ENCODE assay signal across 25 cellular contexts in genomic region chr1:58095183-58095582, GRCh38.
"Had no signal": no experiment of that assay in that cellular context is flagged by ENCODE, and none has a peak within 500 bp of the region (broad histone marks: within the 10 kb centered on the region; RNA-seq: fewer than 3 reads in every experiment).

No MANE protein-coding gene starts in this region.

- H3K27me3 ChIP-seq: brain microvascular endothelial cell, SJCRH30 had no signal

- H3K4me1 ChIP-seq: SJCRH30 had no signal

- DNase-seq: activated CD4-positive, alpha-beta T cell treated with anti-CD3 and anti-CD28 coated beads, Interleukin-2, amount 10 ng/mL, durations not matched to agents 24 days and 14 days; activated CD4-positive, alpha-beta T cell treated with anti-CD3 and anti-CD28 coated beads, Interleukin-2, amount 50 U/mL, for 48 hours; activated CD8-positive, alpha-beta T cell treated with anti-CD3 and anti-CD28 coated beads, Interleukin-2, amount 10 ng/mL, durations not matched to agents 7 days and 5 days; activated effector memory CD4-positive, alpha-beta T cell treated with Interleukin-2 at 50 U/mL for 16 hours; activated naive CD4-positive, alpha-beta T cell treated with anti-CD3 and anti-CD28 coated beads, Interleukin-2, amount 50 U/mL, for 16 hours; activated naive CD8-positive, alpha-beta T cell treated with anti-CD3 and anti-CD28 coated beads for 36 hours; activated T-cell treated with anti-CD3 and anti-CD28 coated beads, Interleukin-2, amount 50 U/mL, for 4 hours; amniotic stem cell; aorta; brain microvascular endothelial cell; central memory CD4-positive, alpha-beta T cell; KG1; NCI-H1092 treated with DMSO at 0.1 percent for 48 hours; NCI-H1436; NCI-H1694; NCI-H1930; NCI-H2081 treated with DMSO at 0.1 percent for 48 hours; NCI-H226; NCI-H524 treated with DMSO at 0.1 percent for 48 hours; SHP77; SJCRH30; T1000; WERI-Rb-1 had no signal

- ATAC-seq: activated CD8-positive, alpha-beta T cell treated with anti-CD3 and anti-CD28 coated beads, Interleukin-2, amount 10 ng/mL, durations not matched to agents 7 days and 5 days; activated T-cell treated with anti-CD3 and anti-CD28 coated beads, Interleukin-2, amount 50 U/mL, for 4 hours; Panc1 had no signal

- H3K27ac ChIP-seq: brain microvascular endothelial cell, SJCRH30, SK-N-MC, WERI-Rb-1 had no signal

- H3K4me3 ChIP-seq: SJCRH30, SK-N-MC had no signal

- H3K36me3 ChIP-seq: brain microvascular endothelial cell, SJCRH30, WERI-Rb-1 had no signal

- H3K9me3 ChIP-seq: SJCRH30 had no signal
